In genomic region chr2:94984964-94985575, GRCh38 we compare ENCODE assay signal across 15 cellular contexts. TPM values are rescaled to one million over a fixed set of nuclear protein-coding genes. Genes with fewer than 3 reads are reported as not detected.
"Had no signal": no experiment of that assay in that cellular context is flagged by ENCODE, and none has a peak within 500 bp of the region (broad histone marks: within the 10 kb centered on the region; RNA-seq: fewer than 3 reads in every experiment).

No MANE protein-coding gene starts in this region.

- H3K27ac ChIP-seq: colonic mucosa, lower lobe of right lung had no signal

- H3K36me3 ChIP-seq: colonic mucosa, lower lobe of right lung had no signal

- H3K9me3 ChIP-seq: colonic mucosa, lower lobe of right lung had no signal

- ATAC-seq: activated T-helper 17 cell treated with anti-CD3 and anti-CD28 coated beads, Interleukin-2, amount 50 U/mL, for 72 hours; left cardiac atrium; lower lobe of right lung; natural killer cell; T-helper 17 cell had no signal

- DNase-seq: activated B cell treated with CpG ODN at 0.5 μM for 24 hours; activated CD4-positive, alpha-beta T cell treated with anti-CD3 and anti-CD28 coated beads, Interleukin-2, amount 10 ng/mL, durations not matched to agents 24 days and 14 days; activated naive CD4-positive, alpha-beta T cell treated with anti-CD3 and anti-CD28 coated beads, Interleukin-2, amount 10 ng/mL, durations not matched to agents 7 days and 5 days; activated T-cell treated with anti-CD3 and anti-CD28 coated beads for 4 hours; caudate nucleus; colonic mucosa; left cardiac atrium; lower lobe of right lung; natural killer cell; stimulated activated CD4-positive, alpha-beta T cell treated with anti-CD3 and anti-CD28 coated beads, Interleukin-2, amount 100 ng/mL, for 48 hours; stimulated activated CD8-positive, alpha-beta memory T cell treated with anti-CD3 and anti-CD28 coated beads, Interleukin-4, amount 100 ng/mL, for 48 hours; T-helper 17 cell had no signal

- H3K4me1 ChIP-seq: colonic mucosa, lower lobe of right lung had no signal

- H3K27me3 ChIP-seq: colonic mucosa had no signal

- H3K4me3 ChIP-seq: colonic mucosa, lower lobe of right lung had no signal

RNA-seq across cellular contexts. Expression of gene MAL, which starts 40.4 kb away (rescaled TPM):
- total RNA-seq: activated B cell treated with CpG ODN at 0.5 μM for 24 hours, endothelial cell of umbilical vein, pulmonary artery endothelial cell had no signal
- polyA plus RNA-seq: endothelial cell of umbilical vein had no signal
